ENCODE assay signal across 16 cellular contexts in genomic region chr5:143297756-143298155, GRCh38.
"Had no signal": no experiment of that assay in that cellular context is flagged by ENCODE, and none has a peak within 500 bp of the region (broad histone marks: within the 10 kb centered on the region; RNA-seq: fewer than 3 reads in every experiment).

No MANE protein-coding gene starts in this region.

- H3K27ac ChIP-seq: coronary artery, foreskin keratinocyte, psoas muscle, spleen, tibial nerve, vagina, VCaP had no signal

- H3K4me1 ChIP-seq: tibial nerve had no signal

- H3K9me3 ChIP-seq: psoas muscle, spleen, tibial nerve, vagina had no signal

- ATAC-seq: activated naive CD4-positive, alpha-beta T cell treated with anti-CD3 and anti-CD28 coated beads, Interleukin-2, amount 50 U/mL, for 72 hours; effector memory CD8-positive, alpha-beta T cell; foreskin keratinocyte; psoas muscle; sciatic nerve; stimulated activated memory B cell treated with anti-CD40 and anti-IgM and Interleukin-4, amounts not matched to agents 10 μg/mL and 1 μg/mL and 100 μg/mL, for 72 hours had no signal

- H3K27ac Mint-ChIP-seq: nephron progenitor cell; stimulated activated memory B cell treated with anti-CD40 and anti-IgM and Interleukin-4, amounts not matched to agents 10 μg/mL and 1 μg/mL and 100 μg/mL, for 72 hours had no signal

- DNase-seq: activated effector memory CD4-positive, alpha-beta T cell treated with anti-CD3 and anti-CD28 coated beads, Interleukin-2, amount 50 U/mL, for 16 hours; anterior cingulate cortex; effector memory CD8-positive, alpha-beta T cell; foreskin keratinocyte; head of caudate nucleus; nephron progenitor cell; psoas muscle; spleen; stimulated activated CD4-positive, alpha-beta T cell treated with anti-CD3 and anti-CD28 coated beads, Interleukin-1b, Interleukin-23, amount 100 ng/mL, for 48 hours had no signal

- H3K4me3 ChIP-seq: coronary artery, psoas muscle, spleen, tibial nerve, vagina had no signal

- H3K27me3 ChIP-seq: foreskin keratinocyte, spleen, tibial nerve, vagina had no signal

- H3K9me3 Mint-ChIP-seq: activated naive CD4-positive, alpha-beta T cell treated with anti-CD3 and anti-CD28 coated beads, Interleukin-2, amount 50 U/mL, for 72 hours; effector memory CD8-positive, alpha-beta T cell; nephron progenitor cell; stimulated activated memory B cell treated with anti-CD40 and anti-IgM and Interleukin-4, amounts not matched to agents 10 μg/mL and 1 μg/mL and 100 μg/mL, for 72 hours had no signal

- H3K27me3 Mint-ChIP-seq: effector memory CD8-positive, alpha-beta T cell; stimulated activated memory B cell treated with anti-CD40 and anti-IgM and Interleukin-4, amounts not matched to agents 10 μg/mL and 1 μg/mL and 100 μg/mL, for 72 hours had no signal

- H3K4me3 Mint-ChIP-seq: effector memory CD8-positive, alpha-beta T cell; nephron progenitor cell; stimulated activated memory B cell treated with anti-CD40 and anti-IgM and Interleukin-4, amounts not matched to agents 10 μg/mL and 1 μg/mL and 100 μg/mL, for 72 hours had no signal
